In the genomic region with DNA sequence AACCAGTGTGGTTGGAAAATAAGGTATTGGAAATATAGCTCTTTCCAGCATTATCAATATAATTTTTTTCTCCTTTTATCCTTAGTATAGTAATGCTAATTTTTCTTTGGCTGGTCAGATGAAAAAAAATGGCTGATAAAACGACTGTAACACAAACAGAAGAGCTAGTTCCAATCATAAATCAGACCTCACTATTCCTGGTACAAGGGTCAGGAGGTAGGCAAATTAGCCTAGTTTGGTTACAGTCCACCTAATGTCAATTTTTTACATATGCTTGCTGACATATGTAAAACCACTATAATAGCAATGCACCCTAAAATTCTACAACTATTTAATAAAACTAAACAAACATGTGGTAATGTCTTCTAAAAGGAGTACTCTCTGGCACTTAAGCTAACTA, we compare ENCODE assay signal across 14 cellular contexts. TPM values are rescaled to one million over a fixed set of nuclear protein-coding genes. Genes with fewer than 3 reads are reported as not detected.
A peak's percentile ranks its signal among the peaks of the same experiment; 100 is the strongest.
DNase-seq lines count a peak whose midpoint lies in the region; ATAC-seq and TF ChIP-seq lines count a peak whose summit lies in the region.
"Had no signal": no experiment of that assay in that cellular context is flagged by ENCODE, and none has a peak within 500 bp of the region (broad histone marks: within the 10 kb centered on the region; RNA-seq: fewer than 3 reads in every experiment).

No MANE protein-coding gene starts in this region.

- no peak overlapping the region for H3K27ac Mint-ChIP-seq in GM23338
- H3K27ac Mint-ChIP-seq: B cell; CD4-positive, alpha-beta T cell had no signal

- no peak overlapping the region for H3K4me3 ChIP-seq in hepatocyte
- H3K4me3 ChIP-seq in prostate gland, result no peak overlapping the region
- no peak overlapping the region for H3K4me3 ChIP-seq in GM23338
- no peak overlapping the region for H3K4me3 ChIP-seq in SK-N-SH (ENCODE audit: low read depth in 2 of 2, low read length in 1 of 2)
- H3K4me3 ChIP-seq: GM23248 had no signal

- H2AFZ ChIP-seq in hepatocyte (no peak overlapping the region), GM23338 (no peak overlapping the region), SK-N-SH (ENCODE audit: low read depth) (no peak overlapping the region)
- H2AFZ ChIP-seq: GM23248 had no signal

- H3K4me2 ChIP-seq in hepatocyte (no peak overlapping the region), GM23338 (no peak overlapping the region), SK-N-SH (no peak overlapping the region)

- peaks cover 37% of the 10 kb centered on the region for H3K36me3 Mint-ChIP-seq in GM23338 (ENCODE audit: low read depth)

- TF ChIP-seq EP300 in SK-N-SH (IDR thresholded peaks at IDR 0.05; ENCODE audit: borderline replicate concordance in 1 of 2, low read depth in 1 of 2, low read length in 1 of 2), result no peak

- H3K9me3 ChIP-seq in hepatocyte (ENCODE audit: low read depth), result no peaks in the 10 kb centered on the region
- H3K9me3 ChIP-seq in prostate gland, result no peaks in the 10 kb centered on the region
- no peaks in the 10 kb centered on the region for H3K9me3 ChIP-seq in SK-N-SH

- no peak overlapping the region for H3K9ac ChIP-seq in SK-N-SH
- H3K9ac ChIP-seq: GM23248 had no signal

- H3K27me3 ChIP-seq in hepatocyte (no peaks in the 10 kb centered on the region), prostate gland (replicated peaks; ENCODE audit: insufficient read depth) (no peaks in the 10 kb centered on the region), GM23338 (ENCODE audit: insufficient read depth) (no peaks in the 10 kb centered on the region), SK-N-SH (ENCODE audit: insufficient read depth) (no peaks in the 10 kb centered on the region)

- no peak for TF ChIP-seq RAD21 in SK-N-SH (IDR thresholded peaks at IDR 0.05; ENCODE audit: low read length)

- TF ChIP-seq CTCF in hepatocyte (IDR thresholded peaks at IDR 0.05; ENCODE audit: poor library complexity) (no peak), prostate gland (IDR thresholded peaks at IDR 0.05) (no peak), GM23338 (conservative IDR thresholded peaks at IDR 0.05; ENCODE audit: low read depth in 2 of 2) (no peak), SK-N-SH (IDR thresholded peaks at IDR 0.05) (no peak)

- POLR2A ChIA-PET in SK-N-SH (lab: Yijun Ruan, JAX), result no interaction called here

- peak overlapping the region; percentile 48 for H3K27ac ChIP-seq in hepatocyte
- peak overlapping the region; percentile 10 to 25 for H3K27ac ChIP-seq in prostate gland
- H3K27ac ChIP-seq in GM23338 (ENCODE audit: low read depth), result no peak overlapping the region
- H3K27ac ChIP-seq in SK-N-SH (ENCODE audit: low read depth in 2 of 2, low read length in 1 of 2), result no peak overlapping the region
- H3K27ac ChIP-seq: GM23248 had no signal

- H3K9me2 ChIP-seq in hepatocyte (replicated peaks; ENCODE audit: insufficient read depth) (no peaks in the 10 kb centered on the region), GM23338 (ENCODE audit: insufficient read depth) (no peaks in the 10 kb centered on the region), SK-N-SH (no peaks in the 10 kb centered on the region)

- ATAC-seq in GM23338 (no peak), HG03457 (IDR thresholded peaks at IDR 0.05; ENCODE audit: unreplicated experiment) (no peak)

- H3K4me3 Mint-ChIP-seq in GM23338, result no peak overlapping the region
- H3K4me3 Mint-ChIP-seq: B cell; CD4-positive, alpha-beta T cell had no signal

- no peaks in the 10 kb centered on the region for H3K4me1 Mint-ChIP-seq in GM23338
- H3K4me1 Mint-ChIP-seq: B cell had no signal

- CTCF ChIA-PET in SK-N-SH (lab: Yijun Ruan, JAX), result interaction anchor here (0.6 to 1.1 kb wide), 3 partner anchors 11 to 89 kb away, joined by 3 read pairs; no protein-coding TSS in a partner anchor

- peak; percentile 7 for DNase-seq in HuH-7 (ENCODE audit: low spot score)
- DNase-seq in NCI-H1048 (lab: John Stamatoyannopoulos, UW), result peak; percentile 18
- DNase-seq in hepatocyte (ENCODE audit: low spot score), result no peak
- no peak for DNase-seq in prostate gland (ENCODE audit: low spot score)
- no peak for DNase-seq in GM23338 (ENCODE audit: low spot score)
- DNase-seq in SK-N-SH, result no peak
- DNase-seq: C1 segment of cervical spinal cord; Calu3; CD4-positive, alpha-beta T cell; DMS 273 treated with DMSO at 0.1 percent for 48 hours; GM23248; H7 had no signal

- 50% methylated on average over 1 of the region's 1 CpG for WGBS in hepatocyte (ENCODE audit: low lambda C conversion rate, missing lambda C conversion rate)
- 23% methylated on average over 1 of the region's 1 CpG for WGBS in prostate gland
- 93% methylated on average over 1 of the region's 1 CpG for WGBS in SK-N-SH (ENCODE audit: low lambda C conversion rate)

- TF ChIP-seq POLR2A in prostate gland (IDR thresholded peaks at IDR 0.05), result no peak

- no peaks in the 10 kb centered on the region for H3K27me3 Mint-ChIP-seq in GM23338 (ENCODE audit: insufficient read depth, low read depth, poor library complexity)
- H3K27me3 Mint-ChIP-seq: B cell; CD4-positive, alpha-beta T cell had no signal

- H4K20me1 ChIP-seq in hepatocyte (ENCODE audit: insufficient read depth, poor library complexity, severe bottlenecking) (no peaks in the 10 kb centered on the region), GM23338 (replicated peaks; ENCODE audit: insufficient read depth) (no peaks in the 10 kb centered on the region; the same call in 1 of the 2 replicates), SK-N-SH (ENCODE audit: insufficient read depth) (no peaks in the 10 kb centered on the region)

- H3K9me3 Mint-ChIP-seq in GM23338, result no peaks in the 10 kb centered on the region
- H3K9me3 Mint-ChIP-seq: CD4-positive, alpha-beta T cell had no signal

- no peaks in the 10 kb centered on the region for H3F3A ChIP-seq in GM23338 (replicated peaks; ENCODE audit: low read depth)
- H3F3A ChIP-seq in SK-N-SH (replicated peaks; ENCODE audit: insufficient read depth), result no peaks in the 10 kb centered on the region

- H3K36me3 ChIP-seq in hepatocyte (replicated peaks; ENCODE audit: insufficient read depth, low read depth), result peaks cover 15% of the 10 kb centered on the region
- H3K36me3 ChIP-seq in prostate gland, result peaks cover 4% of the 10 kb centered on the region in 2 donors
- H3K36me3 ChIP-seq in GM23338 (ENCODE audit: insufficient read depth), result peaks cover 16% of the 10 kb centered on the region
- peaks cover 71 to 77% of the 10 kb centered on the region in 2 experiments for H3K36me3 ChIP-seq in SK-N-SH (replicated peaks in 1 of 2; ENCODE audit: control insufficient read depth in 1 of 2, insufficient read depth in 2 of 2, low read length in 1 of 2)

- intact Hi-C loops in prostate gland (cut with DNase I), result no loop called here

- H3K79me2 ChIP-seq in hepatocyte, result peaks cover 24% of the 10 kb centered on the region
- H3K79me2 ChIP-seq in GM23338 (replicated peaks; ENCODE audit: insufficient read depth), result no peaks in the 10 kb centered on the region
- H3K79me2 ChIP-seq in SK-N-SH (ENCODE audit: insufficient read depth), result peaks cover 15% of the 10 kb centered on the region; the same call in 1 of the 2 replicates

- H3K4me1 ChIP-seq in hepatocyte (ENCODE audit: insufficient read depth) (peaks cover 3% of the 10 kb centered on the region), prostate gland (replicated peaks) (peaks cover 3% of the 10 kb centered on the region), GM23338 (ENCODE audit: insufficient read depth) (no peaks in the 10 kb centered on the region), SK-N-SH (ENCODE audit: control insufficient read depth in 1 of 2, insufficient read depth in 2 of 2, low read depth in 1 of 2, low read length in 1 of 2) (no peaks in the 10 kb centered on the region)

TF ChIP-seq in GM23338, 12 proteins besides CTCF, POLR2A, EP300 and RAD21 (continues in another document):
- TF ChIP-seq NANOG (IDR thresholded peaks at IDR 0.05; ENCODE audit: borderline replicate concordance), result no peak

TF ChIP-seq in SK-N-SH, 30 proteins besides CTCF, POLR2A, EP300 and RAD21 (continues in another document):
- TF ChIP-seq MAX (IDR thresholded peaks at IDR 0.05; ENCODE audit: low read depth) (no peak), ELF1 (IDR thresholded peaks at IDR 0.05) (no peak)

RNA-seq across cellular contexts. Expression of gene VPS39, which starts 19.9 kb away (rescaled TPM):
- total RNA-seq in hepatocyte, result 43.9 and 48.0 TPM in 2 replicates
- 28.8 and 33.8 TPM in 2 replicates for polyA plus RNA-seq in hepatocyte
- total RNA-seq in prostate gland, result 100 to 1,000 TPM in 1 of 2 donors, 10 to 100 TPM in 1; 76.2 to 111 TPM
- 45.1 and 46.1 TPM in 2 replicates for total RNA-seq in GM23338 (2014; rRNA removed; shearing (Covaris generic))
- polyA plus RNA-seq in GM23338 (2016; fragmentation: Nextera tagmentation; extraction: Ambion mirVana), result 14.1 and 14.9 TPM in 2 replicates
- polyA plus RNA-seq in SK-N-SH (2012; rRNA removed), result 61.1 and 68.4 TPM in 2 replicates
- 32.8 and 47.3 TPM in 2 replicates for polyA plus RNA-seq in SK-N-SH (2012; cell fraction: cytosol; rRNA removed)
- 174 and 206 TPM in 2 replicates for polyA plus RNA-seq in SK-N-SH (2012; cell fraction: nucleus; rRNA removed)

RNA-seq across cellular contexts. Expression of gene GANC, which starts 45.0 kb away (rescaled TPM):
- total RNA-seq in hepatocyte (11.2 and 13.6 TPM in 2 replicates), prostate gland (10 to 100 TPM; 10.2 to 38.7 TPM)
- polyA plus RNA-seq in hepatocyte (9.1 and 12.5 TPM in 2 replicates), GM23338 (2016; fragmentation: Nextera tagmentation; extraction: Ambion mirVana) (7.4 and 8.3 TPM in 2 replicates), SK-N-SH (2012; rRNA removed) (6.8 and 10.3 TPM in 2 replicates)
- 11.1 and 12.6 TPM in 2 replicates for total RNA-seq in GM23338 (2014; rRNA removed; shearing (Covaris generic))
- 6.8 and 6.9 TPM in 2 replicates for polyA plus RNA-seq in SK-N-SH (2012; cell fraction: cytosol; rRNA removed)
- polyA plus RNA-seq in SK-N-SH (2012; cell fraction: nucleus; rRNA removed), result 12.7 and 22.0 TPM in 2 replicates

RNA-seq across cellular contexts. Expression of gene TMEM87A, which starts 45.2 kb away (rescaled TPM):
- total RNA-seq in hepatocyte, result 90.4 and 97.6 TPM in 2 replicates
- polyA plus RNA-seq in hepatocyte, result 68.3 and 74.2 TPM in 2 replicates
- 100 to 1,000 TPM in 1 of 2 donors, 10 to 100 TPM in 1; 88.6 to 130 TPM for total RNA-seq in prostate gland
- 38.8 and 43.5 TPM in 2 replicates for total RNA-seq in GM23338 (2014; rRNA removed; shearing (Covaris generic))
- 41.8 and 42.0 TPM in 2 replicates for polyA plus RNA-seq in GM23338 (2016; fragmentation: Nextera tagmentation; extraction: Ambion mirVana)
- polyA plus RNA-seq in SK-N-SH (2012; rRNA removed), result 20.8 and 23.2 TPM in 2 replicates
- polyA plus RNA-seq in SK-N-SH (2012; cell fraction: cytosol; rRNA removed), result 21.3 and 23.0 TPM in 2 replicates
- polyA plus RNA-seq in SK-N-SH (2012; cell fraction: nucleus; rRNA removed), result 19.2 and 36.5 TPM in 2 replicates

Comparison
In these comparisons a context has a peak if more than half of its experiments do, and no peak if none do; other contexts are left out.
1. DNase-seq: peak in HuH-7 (single experiment) and NCI-H1048 (single experiment); none in hepatocyte (single experiment), prostate gland (single experiment), GM23338 (single experiment) and SK-N-SH (single experiment).
2. H3K27ac ChIP-seq: peak in hepatocyte (single experiment) and prostate gland (2 of 2); none in GM23338 (single experiment) and SK-N-SH (0 of 2).